1 cellular context compared by ENCODE assay signal in the genomic region with DNA sequence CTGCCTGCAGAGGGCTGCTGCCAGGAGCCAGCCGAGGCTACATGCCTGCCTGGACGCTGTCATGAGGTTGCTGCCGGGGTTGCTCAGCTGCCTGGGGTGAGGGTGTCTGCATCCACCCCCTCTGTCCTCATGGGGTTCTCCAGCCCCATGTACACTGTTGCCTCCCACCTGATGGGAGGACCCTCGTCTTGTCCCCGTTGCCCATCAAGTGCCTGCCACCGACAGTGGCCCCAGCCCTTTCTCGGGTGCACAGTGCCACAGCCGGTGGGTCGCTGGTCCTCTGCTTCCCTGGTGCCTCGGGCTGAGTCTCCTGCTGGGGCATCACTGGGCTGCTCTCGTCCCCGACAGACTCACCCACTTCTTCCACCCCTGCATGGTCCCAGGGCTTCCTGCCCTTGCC.
TF ChIP-seq lines count a peak whose summit lies in the region.

No MANE protein-coding gene starts in this region.

TF ChIP-seq in SK-N-SH, 30 proteins besides CTCF, POLR2A, EP300 and RAD21 (continued from another document):
- TF ChIP-seq, protein P1, sequence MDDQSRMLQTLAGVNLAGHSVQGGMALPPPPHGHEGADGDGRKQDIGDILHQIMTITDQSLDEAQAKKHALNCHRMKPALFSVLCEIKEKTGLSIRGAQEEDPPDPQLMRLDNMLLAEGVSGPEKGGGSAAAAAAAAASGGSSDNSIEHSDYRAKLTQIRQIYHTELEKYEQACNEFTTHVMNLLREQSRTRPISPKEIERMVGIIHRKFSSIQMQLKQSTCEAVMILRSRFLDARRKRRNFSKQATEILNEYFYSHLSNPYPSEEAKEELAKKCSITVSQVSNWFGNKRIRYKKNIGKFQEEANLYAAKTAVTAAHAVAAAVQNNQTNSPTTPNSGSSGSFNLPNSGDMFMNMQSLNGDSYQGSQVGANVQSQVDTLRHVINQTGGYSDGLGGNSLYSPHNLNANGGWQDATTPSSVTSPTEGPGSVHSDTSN (IDR thresholded peaks at IDR 0.05): no peak
- no peak for TF ChIP-seq EZH2phosphoT487 (IDR thresholded peaks at IDR 0.05; ENCODE audit: borderline replicate concordance, low read depth)
- no peak for TF ChIP-seq TAF1 (IDR thresholded peaks at IDR 0.05; ENCODE audit: borderline replicate concordance, low read depth, low read length)
- no peak for TF ChIP-seq GABPA (IDR thresholded peaks at IDR 0.05; ENCODE audit: low read depth)
- no peak for TF ChIP-seq ELF1 (IDR thresholded peaks at IDR 0.05)
- no peak for TF ChIP-seq FOSL2 (IDR thresholded peaks at IDR 0.05; ENCODE audit: borderline replicate concordance, low read depth)
- no peak for TF ChIP-seq SIN3A (IDR thresholded peaks at IDR 0.05; ENCODE audit: borderline replicate concordance, low read depth, low read length)
- TF ChIP-seq, protein P2, sequence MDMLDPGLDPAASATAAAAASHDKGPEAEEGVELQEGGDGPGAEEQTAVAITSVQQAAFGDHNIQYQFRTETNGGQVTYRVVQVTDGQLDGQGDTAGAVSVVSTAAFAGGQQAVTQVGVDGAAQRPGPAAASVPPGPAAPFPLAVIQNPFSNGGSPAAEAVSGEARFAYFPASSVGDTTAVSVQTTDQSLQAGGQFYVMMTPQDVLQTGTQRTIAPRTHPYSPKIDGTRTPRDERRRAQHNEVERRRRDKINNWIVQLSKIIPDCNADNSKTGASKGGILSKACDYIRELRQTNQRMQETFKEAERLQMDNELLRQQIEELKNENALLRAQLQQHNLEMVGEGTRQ (IDR thresholded peaks at IDR 0.05; ENCODE audit: borderline replicate concordance, low read depth, low read length): no peak
- TF ChIP-seq NFIC (IDR thresholded peaks at IDR 0.05; ENCODE audit: borderline replicate concordance): no peak
- TF ChIP-seq SMC3 (IDR thresholded peaks at IDR 0.05; ENCODE audit: low read depth, low read length): no peak
- TF ChIP-seq, protein P3, sequence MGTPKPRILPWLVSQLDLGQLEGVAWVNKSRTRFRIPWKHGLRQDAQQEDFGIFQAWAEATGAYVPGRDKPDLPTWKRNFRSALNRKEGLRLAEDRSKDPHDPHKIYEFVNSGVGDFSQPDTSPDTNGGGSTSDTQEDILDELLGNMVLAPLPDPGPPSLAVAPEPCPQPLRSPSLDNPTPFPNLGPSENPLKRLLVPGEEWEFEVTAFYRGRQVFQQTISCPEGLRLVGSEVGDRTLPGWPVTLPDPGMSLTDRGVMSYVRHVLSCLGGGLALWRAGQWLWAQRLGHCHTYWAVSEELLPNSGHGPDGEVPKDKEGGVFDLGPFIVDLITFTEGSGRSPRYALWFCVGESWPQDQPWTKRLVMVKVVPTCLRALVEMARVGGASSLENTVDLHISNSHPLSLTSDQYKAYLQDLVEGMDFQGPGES (IDR thresholded peaks at IDR 0.05; ENCODE audit: low read depth, low read length): no peak
- TF ChIP-seq RCOR1 (IDR thresholded peaks at IDR 0.05; ENCODE audit: low read length): no peak
